ENCODE assay signal across 7 cellular contexts in the genomic region with DNA sequence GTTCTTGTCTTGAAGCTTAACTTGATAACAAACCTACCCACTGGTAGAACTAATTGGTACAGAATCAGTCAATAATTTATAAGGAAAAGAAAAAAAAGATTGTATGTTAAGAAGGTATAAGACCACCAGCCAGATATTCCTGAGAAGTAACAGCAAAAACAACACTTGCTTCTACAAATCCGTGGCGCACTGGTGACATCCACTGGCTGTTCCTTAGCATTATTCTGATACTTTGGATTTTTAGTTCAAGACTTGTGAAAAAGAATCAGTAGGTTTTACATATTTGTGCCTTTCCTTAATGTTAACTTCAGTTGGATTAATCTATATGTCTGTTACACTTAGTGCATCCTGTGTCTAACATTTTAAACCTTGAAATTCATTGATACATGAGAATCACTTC.
DNase-seq lines count a peak whose midpoint lies in the region; ATAC-seq and TF ChIP-seq lines count a peak whose summit lies in the region.

No MANE protein-coding gene starts in this region.

- no peak for TF ChIP-seq POLR2A in stomach (IDR thresholded peaks at IDR 0.05)

- H3K79me2 ChIP-seq in fibroblast of lung (ENCODE audit: control insufficient read depth, insufficient read depth, low read length), result no peaks in the 10 kb centered on the region

- no peak overlapping the region for H3K27ac ChIP-seq in fibroblast of lung (ENCODE audit: insufficient read depth, low read length)
- H3K27ac ChIP-seq in stomach, result no peak overlapping the region

- no peaks in the 10 kb centered on the region for H3K4me1 ChIP-seq in HAP-1
- H3K4me1 ChIP-seq in fibroblast of lung (ENCODE audit: control insufficient read depth, extremely low read depth, insufficient read depth, low read length), result no peaks in the 10 kb centered on the region
- H3K4me1 ChIP-seq in stomach, result no peaks in the 10 kb centered on the region

- ATAC-seq in HG03196 (IDR thresholded peaks at IDR 0.05; ENCODE audit: unreplicated experiment), result no peak

- H4K20me1 ChIP-seq in fibroblast of lung (ENCODE audit: control insufficient read depth, extremely low read depth, insufficient read depth, low read length), result no peaks in the 10 kb centered on the region

- H3K36me3 ChIP-seq in HAP-1 (replicated peaks), result no peaks in the 10 kb centered on the region
- no peaks in the 10 kb centered on the region for H3K36me3 ChIP-seq in fibroblast of lung (ENCODE audit: control insufficient read depth, insufficient read depth, low read length)
- H3K36me3 ChIP-seq in stomach, result no peaks in the 10 kb centered on the region

- H3K27me3 ChIP-seq in HAP-1 (ENCODE audit: low read depth) (no peaks in the 10 kb centered on the region; the same call in 1 of the 2 replicates), fibroblast of lung (ENCODE audit: control insufficient read depth, insufficient read depth, low read length) (no peaks in the 10 kb centered on the region), stomach (no peaks in the 10 kb centered on the region)

- no peak overlapping the region for H3K4me2 ChIP-seq in fibroblast of lung (ENCODE audit: extremely low read depth, insufficient read depth, low read length)

- H2AFZ ChIP-seq in fibroblast of lung (ENCODE audit: low read length), result no peak overlapping the region

- H3K9ac ChIP-seq in fibroblast of lung (ENCODE audit: insufficient read depth, low read length), result no peak overlapping the region

- TF ChIP-seq CTCF in fibroblast of lung (conservative IDR thresholded peaks at IDR 0.05 in 1 of 2, IDR thresholded peaks at IDR 0.05 in 1 of 2; ENCODE audit: low read depth in 1 of 2, low read length in 2 of 2) (peak; percentile 41 to 45), stomach (IDR thresholded peaks at IDR 0.05) (no peak)

- TF ChIP-seq EP300 in stomach (IDR thresholded peaks at IDR 0.05), result no peak

- in situ Hi-C loops in HAP-1 (cut with MboI; ENCODE audit: low sequenced_read_pairs), result loop anchor here (25.0 kb wide), 1 partner anchor 1292 kb away; no protein-coding TSS in a partner anchor

- DNase-seq in HAP-1 (ENCODE audit: low spot score in 2 of 2) (peak; percentile 22 to 56), NCI-H82 treated with DMSO at 0.1 percent for 48 hours (lab: John Stamatoyannopoulos, UW; ENCODE audit: unreplicated experiment) (peak; percentile 26), fibroblast of lung (ENCODE audit: low read depth in 2 of 2) (peak; percentile 41 to 45), renal cortical epithelial cell (ENCODE audit: low read depth) (peak; percentile 51), posterior vena cava (ENCODE audit: low spot score) (no peak), stomach (no peak)

- H3K9me3 ChIP-seq in HAP-1 (no peaks in the 10 kb centered on the region), fibroblast of lung (ENCODE audit: control insufficient read depth, insufficient read depth, low read depth, low read length) (no peaks in the 10 kb centered on the region), stomach (no peaks in the 10 kb centered on the region)

- 22 to 42% (median 30%) methylated on average over 2 of the region's 2 CpGs for WGBS in stomach, 5 donors

- H3K4me3 ChIP-seq in HAP-1 (no peak overlapping the region), fibroblast of lung (replicated peaks in 1 of 4; ENCODE audit: control extremely low read depth in 1 of 4, insufficient read depth in 1 of 4, low read depth in 3 of 4, low read length in 4 of 4) (no peak overlapping the region), stomach (no peak overlapping the region)

- intact Hi-C loops in posterior vena cava (cut with DNase I) (no loop called here), stomach (cut with DNase I; ENCODE audit: low total_unique reads) (no loop called here)

Comparison
In these comparisons a context has a peak if more than half of its experiments do, and no peak if none do; other contexts are left out.
1. DNase-seq: peak in HAP-1 (2 of 2), NCI-H82 treated with DMSO at 0.1 percent for 48 hours (single experiment), fibroblast of lung (2 of 2) and renal cortical epithelial cell (single experiment); none in posterior vena cava (single experiment) and stomach (single experiment).
2. CTCF ChIP-seq: peak in fibroblast of lung (2 of 2); none in stomach (0 of 7).